In the genomic region with DNA sequence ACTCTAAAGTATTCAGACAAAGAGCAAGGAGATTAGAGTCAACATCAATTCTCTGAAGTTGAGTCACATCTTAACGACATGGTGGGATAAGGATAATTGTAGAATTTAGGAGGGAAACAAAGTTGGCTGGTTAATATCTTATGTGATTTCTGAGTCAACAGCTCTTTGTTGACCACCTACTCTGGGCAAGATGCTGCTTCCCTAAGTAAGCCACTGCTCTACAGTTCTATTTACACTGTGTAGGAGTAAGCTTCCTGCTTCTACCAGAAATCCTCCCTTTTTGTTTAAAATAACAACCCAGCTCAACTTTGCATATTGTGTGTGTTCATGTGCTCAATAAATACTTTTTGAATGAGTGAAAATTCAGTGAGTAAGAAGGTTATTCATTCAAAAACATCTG, we compare ENCODE assay signal across 25 cellular contexts. TPM values are rescaled to one million over a fixed set of nuclear protein-coding genes. Genes with fewer than 3 reads are reported as not detected.
A peak's percentile ranks its signal among the peaks of the same experiment; 100 is the strongest.
DNase-seq lines count a peak whose midpoint lies in the region; ATAC-seq and TF ChIP-seq lines count a peak whose summit lies in the region.
"Had no signal": no experiment of that assay in that cellular context is flagged by ENCODE, and none has a peak within 500 bp of the region (broad histone marks: within the 10 kb centered on the region; RNA-seq: fewer than 3 reads in every experiment).

No MANE protein-coding gene starts in this region.

- ATAC-seq in stimulated activated effector memory CD8-positive, alpha-beta T cell treated with anti-CD3 and anti-CD28 coated beads, Interleukin-12 subunit alpha, Interleukin-12 subunit beta, amount 100 ng/mL, for 72 hours, result no peak
- ATAC-seq in Right ventricle myocardium superior (ENCODE audit: poor library complexity), result no peak
- ATAC-seq: activated CD4-positive, CD25-positive, alpha-beta regulatory T cell treated with anti-CD3 and anti-CD28 coated beads, Interleukin-2, amount 50 U/mL, for 24 hours; HCT116; Right ventricle myocardium inferior; stimulated activated memory B cell treated with anti-CD40 and anti-IgM and Interleukin-4, amounts not matched to agents 10 μg/mL and 1 μg/mL and 100 μg/mL, for 72 hours had no signal

- peaks cover 10% of the 10 kb centered on the region for H3K79me1 ChIP-seq in mesenchymal stem cell (replicated peaks; ENCODE audit: low read length, poor library complexity, severe bottlenecking)

- H3K27me3 ChIP-seq in BJ (ENCODE audit: control insufficient read depth, insufficient read depth, low read length), result peaks cover 15% of the 10 kb centered on the region
- H3K27me3 ChIP-seq in HUES6 (ENCODE audit: control insufficient read depth, insufficient read depth, low read length), result peaks cover 10% of the 10 kb centered on the region; the same call in 1 of the 2 replicates
- no peaks in the 10 kb centered on the region for H3K27me3 ChIP-seq in dorsolateral prefrontal cortex
- peaks cover 0 to 26% of the 10 kb centered on the region in 2 experiments for H3K27me3 ChIP-seq in mesenchymal stem cell (ENCODE audit: control insufficient read depth in 1 of 2, insufficient read depth in 1 of 2, low read length in 2 of 2)
- H3K27me3 ChIP-seq: ovary had no signal

- H3K23ac ChIP-seq in mesenchymal stem cell (ENCODE audit: low read length in 2 of 2), result no peak overlapping the region

- H3K4ac ChIP-seq in mesenchymal stem cell (ENCODE audit: low read depth in 1 of 2, low read length in 2 of 2), result no peak overlapping the region

- H3K4me1 Mint-ChIP-seq in stimulated activated effector memory CD8-positive, alpha-beta T cell treated with anti-CD3 and anti-CD28 coated beads, Interleukin-12 subunit alpha, Interleukin-12 subunit beta, amount 100 ng/mL, for 72 hours, result no peaks in the 10 kb centered on the region

- H3K27ac Mint-ChIP-seq in stimulated activated effector memory CD8-positive, alpha-beta T cell treated with anti-CD3 and anti-CD28 coated beads, Interleukin-12 subunit alpha, Interleukin-12 subunit beta, amount 100 ng/mL, for 72 hours, result no peak overlapping the region
- H3K27ac Mint-ChIP-seq: CD4-positive, alpha-beta T cell; mesothelial cell of epicardium; stimulated activated memory B cell treated with anti-CD40 and anti-IgM and Interleukin-4, amounts not matched to agents 10 μg/mL and 1 μg/mL and 100 μg/mL, for 72 hours had no signal

- H3K9ac ChIP-seq in HUES6 (ENCODE audit: low read length) (no peak overlapping the region), mesenchymal stem cell (ENCODE audit: low read length) (peak overlapping the region; percentile 16)

- CTCF ChIA-PET in BJ (lab: Yijun Ruan, JAX), result no interaction called here

- 0% methylated on average over 1 of the region's 1 CpG for WGBS in mesenchymal stem cell

- H3K4me2 ChIP-seq in mesenchymal stem cell (ENCODE audit: low read length, poor library complexity, severe bottlenecking), result peak overlapping the region; percentile 23

- H3K4me3 ChIP-seq in BJ (ENCODE audit: low read depth, low read length) (no peak overlapping the region), HUES6 (ENCODE audit: low read depth, low read length) (peak overlapping the region; percentile 88), dorsolateral prefrontal cortex (peak overlapping the region in 45 of 59 donors; percentile 3 to 91 (median 30)), mesenchymal stem cell (ENCODE audit: insufficient read depth in 1 of 2, low read depth in 1 of 2, low read length in 2 of 2) (no peak overlapping the region)
- H3K4me3 ChIP-seq: breast epithelium, ovary, upper lobe of left lung had no signal

- H3K27ac ChIP-seq in HUES6 (ENCODE audit: low read depth, low read length) (no peak overlapping the region), dorsolateral prefrontal cortex (peak overlapping the region in 44 of 59 donors; percentile 0 to 93 (median 47)), mesenchymal stem cell (ENCODE audit: low read length, poor library complexity, severe bottlenecking) (no peak overlapping the region)
- H3K27ac ChIP-seq: breast epithelium, ovary, upper lobe of left lung had no signal

- no peak overlapping the region for H2BK15ac ChIP-seq in mesenchymal stem cell (ENCODE audit: low read depth, poor library complexity, severe bottlenecking)

- no peaks in the 10 kb centered on the region for H3K36me3 Mint-ChIP-seq in stimulated activated effector memory CD8-positive, alpha-beta T cell treated with anti-CD3 and anti-CD28 coated beads, Interleukin-12 subunit alpha, Interleukin-12 subunit beta, amount 100 ng/mL, for 72 hours
- H3K36me3 Mint-ChIP-seq: mesothelial cell of epicardium; stimulated activated memory B cell treated with anti-CD40 and anti-IgM and Interleukin-4, amounts not matched to agents 10 μg/mL and 1 μg/mL and 100 μg/mL, for 72 hours had no signal

- no peak overlapping the region for H3K4me3 Mint-ChIP-seq in stimulated activated effector memory CD8-positive, alpha-beta T cell treated with anti-CD3 and anti-CD28 coated beads, Interleukin-12 subunit alpha, Interleukin-12 subunit beta, amount 100 ng/mL, for 72 hours
- H3K4me3 Mint-ChIP-seq: CD4-positive, alpha-beta T cell; mesothelial cell of epicardium; stimulated activated memory B cell treated with anti-CD40 and anti-IgM and Interleukin-4, amounts not matched to agents 10 μg/mL and 1 μg/mL and 100 μg/mL, for 72 hours had no signal

- no peak overlapping the region for H3K14ac ChIP-seq in mesenchymal stem cell (ENCODE audit: low read length in 2 of 2)

- no peaks in the 10 kb centered on the region for H3K9me3 Mint-ChIP-seq in stimulated activated effector memory CD8-positive, alpha-beta T cell treated with anti-CD3 and anti-CD28 coated beads, Interleukin-12 subunit alpha, Interleukin-12 subunit beta, amount 100 ng/mL, for 72 hours
- H3K9me3 Mint-ChIP-seq: CD4-positive, alpha-beta T cell; mesothelial cell of epicardium; stimulated activated memory B cell treated with anti-CD40 and anti-IgM and Interleukin-4, amounts not matched to agents 10 μg/mL and 1 μg/mL and 100 μg/mL, for 72 hours had no signal

- no peaks in the 10 kb centered on the region for H3K36me3 ChIP-seq in BJ (ENCODE audit: control insufficient read depth, insufficient read depth, low read length)
- no peaks in the 10 kb centered on the region for H3K36me3 ChIP-seq in HUES6 (ENCODE audit: control insufficient read depth, insufficient read depth, low read length)
- H3K36me3 ChIP-seq in mesenchymal stem cell (ENCODE audit: control insufficient read depth in 1 of 2, insufficient read depth in 2 of 2, low read depth in 1 of 2, low read length in 2 of 2), result no peaks in the 10 kb centered on the region
- H3K36me3 ChIP-seq: breast epithelium, ovary, upper lobe of left lung had no signal

- no peak overlapping the region for H2BK5ac ChIP-seq in mesenchymal stem cell (ENCODE audit: low read depth, low read length, poor library complexity, severe bottlenecking)

- no peak overlapping the region for H3K18ac ChIP-seq in mesenchymal stem cell (ENCODE audit: low read depth in 1 of 2, low read length in 2 of 2)

- no peak overlapping the region for H2AFZ ChIP-seq in mesenchymal stem cell (ENCODE audit: low read depth, low read length)

- no peak overlapping the region for H2AK5ac ChIP-seq in mesenchymal stem cell (ENCODE audit: low read length, severe bottlenecking)

- no peak overlapping the region for H2BK120ac ChIP-seq in mesenchymal stem cell (ENCODE audit: low read depth, low read length)

- intact Hi-C loops in dorsolateral prefrontal cortex (cut with DNase I) (loop anchor here (5.0 to 10.0 kb wide), 6 partner anchors 62 to 347 kb away; no protein-coding TSS in a partner anchor), Right ventricle myocardium superior (cut with DNase I) (no loop called here)

- POLR2A ChIA-PET in BJ (lab: Charles Lee), result no interaction called here

- no peak overlapping the region for H4K91ac ChIP-seq in mesenchymal stem cell (ENCODE audit: low read length)

- no peak for TF ChIP-seq CTCF in BJ (IDR thresholded peaks at IDR 0.05; ENCODE audit: insufficient read depth, low read depth, low read length)
- TF ChIP-seq CTCF in dorsolateral prefrontal cortex (IDR thresholded peaks at IDR 0.05 in 54 of 56, conservative IDR thresholded peaks at IDR 0.05 in 2 of 56; ENCODE audit: low read depth in 1 of 56, partially characterized antibody in 56 of 56), result no peak

- no peaks in the 10 kb centered on the region for H3K9me3 ChIP-seq in HUES6 (ENCODE audit: control insufficient read depth, insufficient read depth, low read depth, low read length)
- no peaks in the 10 kb centered on the region for H3K9me3 ChIP-seq in mesenchymal stem cell (ENCODE audit: control insufficient read depth, low read length)
- H3K9me3 ChIP-seq: breast epithelium, ovary, upper lobe of left lung had no signal

- DNase-seq in BJ (ENCODE audit: low read depth) (peak; percentile 6), dorsolateral prefrontal cortex (no peak), mesenchymal stem cell (peak; percentile 23), GM03348 (ENCODE audit: low spot score) (no peak), Right ventricle myocardium superior (no peak)
- DNase-seq in stimulated activated effector memory CD8-positive, alpha-beta T cell treated with anti-CD3 and anti-CD28 coated beads, Interleukin-12 subunit alpha, Interleukin-12 subunit beta, amount 100 ng/mL, for 72 hours (ENCODE audit: low spot score in 2 of 2), result no peak
- DNase-seq in effector CD8-positive, alpha-beta T cell (lab: John Stamatoyannopoulos, UW), result no peak
- DNase-seq: activated CD8-positive, alpha-beta memory T cell treated with anti-CD3 and anti-CD28 coated beads, Interleukin-2, amount 50 U/mL, for 48 hours; activated naive CD4-positive, alpha-beta T cell treated with anti-CD3 and anti-CD28 coated beads, Interleukin-2, amount 50 U/mL, for 16 hours; CD4-positive, alpha-beta T cell; effector CD4-positive, alpha-beta T cell; KBM-7; ovary; small intestine; T-helper 2 cell; upper lobe of left lung had no signal

- no peak overlapping the region for H4K8ac ChIP-seq in mesenchymal stem cell (ENCODE audit: low read length)

- peaks cover 24% of the 10 kb centered on the region for H3K4me1 ChIP-seq in HUES6 (ENCODE audit: control insufficient read depth, insufficient read depth, low read length)
- H3K4me1 ChIP-seq in mesenchymal stem cell (ENCODE audit: control insufficient read depth, insufficient read depth, low read depth, low read length), result peaks cover 15% of the 10 kb centered on the region
- H3K4me1 ChIP-seq: breast epithelium had no signal

- H2BK12ac ChIP-seq in mesenchymal stem cell (ENCODE audit: low read length in 2 of 2), result no peak overlapping the region

RNA-seq across cellular contexts. Expression of gene HS3ST5, which starts 3.1 kb away (rescaled TPM):
- not detected in 2 replicates for polyA plus RNA-seq in BJ (2011; rRNA removed)
- not detected in 2 replicates for polyA minus RNA-seq in BJ (2011; rRNA and poly(A)+ RNA removed)
- total RNA-seq in dorsolateral prefrontal cortex, result 10 to 100 TPM in 17 of 120 experiments, 1 to 10 TPM in 103; 3.0 to 17.2 (median 7.8) TPM
- 0.03 TPM for polyA plus RNA-seq in mesenchymal stem cell (2013, experiment 1 of 2)
- polyA plus RNA-seq in mesenchymal stem cell (2013, experiment 2 of 2), result 0.07 TPM
- not detected for total RNA-seq in Right ventricle myocardium superior
- total RNA-seq: A673; breast epithelium; CD4-positive, alpha-beta T cell; G401; Right ventricle myocardium inferior had no signal
- polyA plus RNA-seq: ovary had no signal

Comparison
In these comparisons a context has a peak if more than half of its experiments do, and no peak if none do; other contexts are left out.
1. DNase-seq: peak in BJ (single experiment) and mesenchymal stem cell (single experiment); none in dorsolateral prefrontal cortex (0 of 10), GM03348 (single experiment), stimulated activated effector memory CD8-positive, alpha-beta T cell treated with anti-CD3 and anti-CD28 coated beads, Interleukin-12 subunit alpha, Interleukin-12 subunit beta, amount 100 ng/mL, for 72 hours (0 of 2), effector CD8-positive, alpha-beta T cell (single experiment) and Right ventricle myocardium superior (single experiment).
2. H3K4me3 ChIP-seq: peak in HUES6 (single experiment) and dorsolateral prefrontal cortex (45 of 59); none in BJ (single experiment) and mesenchymal stem cell (0 of 2).
3. H3K27ac ChIP-seq: peak in dorsolateral prefrontal cortex (44 of 59); none in HUES6 (single experiment) and mesenchymal stem cell (single experiment).